ENCODE assay signal across 1 cellular context in genomic region chr7:5519515-5519928, GRCh38.
TF ChIP-seq lines count a peak whose summit lies in the region.

No MANE protein-coding gene starts in this region.

TF ChIP-seq in A549, 52 proteins besides CTCF, POLR2A, EP300 and RAD21 (continued from another document):
- TF ChIP-seq ESRRA (IDR thresholded peaks at IDR 0.05; ENCODE audit: borderline replicate concordance, low read length) (no peak), RNF2 (IDR thresholded peaks at IDR 0.05; ENCODE audit: borderline replicate concordance, low read depth) (no peak), NPAS2 (CRISPR knock-in tag; IDR thresholded peaks at IDR 0.05; ENCODE audit: borderline replicate concordance) (no peak), HEYL (CRISPR knock-in tag; IDR thresholded peaks at IDR 0.05) (no peak), FOSB (CRISPR knock-in tag; IDR thresholded peaks at IDR 0.05) (peak; percentile 88), RCOR1 (IDR thresholded peaks at IDR 0.05; ENCODE audit: low read depth, low read length) (no peak), PBX3 (IDR thresholded peaks at IDR 0.05) (no peak), KDM5A (IDR thresholded peaks at IDR 0.05) (no peak), CBX2 (IDR thresholded peaks at IDR 0.05; ENCODE audit: borderline replicate concordance, low read depth) (no peak), EHMT2 (IDR thresholded peaks at IDR 0.05; ENCODE audit: low read depth) (no peak), HOXB13 (CRISPR knock-in tag; IDR thresholded peaks at IDR 0.05; ENCODE audit: low read depth) (no peak), JUN (IDR thresholded peaks at IDR 0.05) (no peak), GATA3 (IDR thresholded peaks at IDR 0.05; ENCODE audit: borderline replicate concordance) (no peak), FOXS1 (CRISPR knock-in tag; IDR thresholded peaks at IDR 0.05) (no peak), ZNF302 (CRISPR knock-in tag; IDR thresholded peaks at IDR 0.05) (no peak), TFCP2L1 (CRISPR knock-in tag; IDR thresholded peaks at IDR 0.05) (peak; percentile 95), TP53 (CRISPR knock-in tag; IDR thresholded peaks at IDR 0.05) (peak; percentile 71; the same call in 1 of the 2 replicates), ATOH8 (CRISPR knock-in tag; IDR thresholded peaks at IDR 0.05; ENCODE audit: low read depth) (no peak), MAFK (IDR thresholded peaks at IDR 0.05; ENCODE audit: partially characterized antibody) (no peak), BCL3 (IDR thresholded peaks at IDR 0.05) (no peak), MAZ (IDR thresholded peaks at IDR 0.05; ENCODE audit: borderline replicate concordance, low read depth, low read length) (no peak), HOXB5 (CRISPR knock-in tag; IDR thresholded peaks at IDR 0.05) (peak; percentile 56; the same call in 1 of the 2 replicates), JUNB (IDR thresholded peaks at IDR 0.05) (no peak), HES2 (IDR thresholded peaks at IDR 0.05) (no peak), MYC (IDR thresholded peaks at IDR 0.05; ENCODE audit: borderline replicate concordance, low read length) (no peak), FOSL2 (IDR thresholded peaks at IDR 0.05) (no peak), FOSL2 (CRISPR knock-in tag; IDR thresholded peaks at IDR 0.05) (no peak), NR3C1 (IDR thresholded peaks at IDR 0.05) (no peak), HOXA7 (CRISPR knock-in tag; IDR thresholded peaks at IDR 0.05) (peak; percentile 75; the same call in 1 of the 2 replicates), REST (IDR thresholded peaks at IDR 0.05) (no peak), CHD4 (IDR thresholded peaks at IDR 0.05; ENCODE audit: borderline replicate concordance) (no peak), RARB (CRISPR knock-in tag; IDR thresholded peaks at IDR 0.05) (peak; percentile 71; the same call in 1 of the 2 replicates), SMC3 (IDR thresholded peaks at IDR 0.05) (no peak), POLR2AphosphoS2 (conservative IDR thresholded peaks at IDR 0.05; ENCODE audit: low read length) (peak; percentile 90; the same call in 1 of the 2 replicates), HDAC2 (IDR thresholded peaks at IDR 0.05) (no peak), EHF (CRISPR knock-in tag; IDR thresholded peaks at IDR 0.05) (peak; percentile 33; the same call in 1 of the 2 replicates), USF2 (IDR thresholded peaks at IDR 0.05) (no peak), KDM1A (IDR thresholded peaks at IDR 0.05; ENCODE audit: low read depth) (no peak), PHF8 (IDR thresholded peaks at IDR 0.05; ENCODE audit: borderline replicate concordance, low read depth) (no peak), CBX8 (IDR thresholded peaks at IDR 0.05) (no peak), ZFP36 (IDR thresholded peaks at IDR 0.05; ENCODE audit: borderline replicate concordance, partially characterized antibody) (no peak), SREBF2 (IDR thresholded peaks at IDR 0.05) (no peak), ZSCAN20 (CRISPR knock-in tag; IDR thresholded peaks at IDR 0.05) (no peak), MAX (IDR thresholded peaks at IDR 0.05) (no peak), BHLHE40 (IDR thresholded peaks at IDR 0.05; ENCODE audit: low read depth, low read length) (no peak), CHD2 (IDR thresholded peaks at IDR 0.05; ENCODE audit: low read length, partially characterized antibody) (no peak), RFX5 (IDR thresholded peaks at IDR 0.05) (no peak), NFE2L2 (conservative IDR thresholded peaks at IDR 0.05; ENCODE audit: low read length) (no peak), CEBPB (IDR thresholded peaks at IDR 0.05) (no peak)
- TF ChIP-seq, protein P1, sequence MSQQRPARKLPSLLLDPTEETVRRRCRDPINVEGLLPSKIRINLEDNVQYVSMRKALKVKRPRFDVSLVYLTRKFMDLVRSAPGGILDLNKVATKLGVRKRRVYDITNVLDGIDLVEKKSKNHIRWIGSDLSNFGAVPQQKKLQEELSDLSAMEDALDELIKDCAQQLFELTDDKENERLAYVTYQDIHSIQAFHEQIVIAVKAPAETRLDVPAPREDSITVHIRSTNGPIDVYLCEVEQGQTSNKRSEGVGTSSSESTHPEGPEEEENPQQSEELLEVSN (IDR thresholded peaks at IDR 0.05; ENCODE audit: borderline replicate concordance, low read depth) = no peak
- TF ChIP-seq, protein P2, sequence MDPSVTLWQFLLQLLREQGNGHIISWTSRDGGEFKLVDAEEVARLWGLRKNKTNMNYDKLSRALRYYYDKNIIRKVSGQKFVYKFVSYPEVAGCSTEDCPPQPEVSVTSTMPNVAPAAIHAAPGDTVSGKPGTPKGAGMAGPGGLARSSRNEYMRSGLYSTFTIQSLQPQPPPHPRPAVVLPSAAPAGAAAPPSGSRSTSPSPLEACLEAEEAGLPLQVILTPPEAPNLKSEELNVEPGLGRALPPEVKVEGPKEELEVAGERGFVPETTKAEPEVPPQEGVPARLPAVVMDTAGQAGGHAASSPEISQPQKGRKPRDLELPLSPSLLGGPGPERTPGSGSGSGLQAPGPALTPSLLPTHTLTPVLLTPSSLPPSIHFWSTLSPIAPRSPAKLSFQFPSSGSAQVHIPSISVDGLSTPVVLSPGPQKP (IDR thresholded peaks at IDR 0.05; ENCODE audit: low read depth, low read length) = no peak
- TF ChIP-seq, protein P3, sequence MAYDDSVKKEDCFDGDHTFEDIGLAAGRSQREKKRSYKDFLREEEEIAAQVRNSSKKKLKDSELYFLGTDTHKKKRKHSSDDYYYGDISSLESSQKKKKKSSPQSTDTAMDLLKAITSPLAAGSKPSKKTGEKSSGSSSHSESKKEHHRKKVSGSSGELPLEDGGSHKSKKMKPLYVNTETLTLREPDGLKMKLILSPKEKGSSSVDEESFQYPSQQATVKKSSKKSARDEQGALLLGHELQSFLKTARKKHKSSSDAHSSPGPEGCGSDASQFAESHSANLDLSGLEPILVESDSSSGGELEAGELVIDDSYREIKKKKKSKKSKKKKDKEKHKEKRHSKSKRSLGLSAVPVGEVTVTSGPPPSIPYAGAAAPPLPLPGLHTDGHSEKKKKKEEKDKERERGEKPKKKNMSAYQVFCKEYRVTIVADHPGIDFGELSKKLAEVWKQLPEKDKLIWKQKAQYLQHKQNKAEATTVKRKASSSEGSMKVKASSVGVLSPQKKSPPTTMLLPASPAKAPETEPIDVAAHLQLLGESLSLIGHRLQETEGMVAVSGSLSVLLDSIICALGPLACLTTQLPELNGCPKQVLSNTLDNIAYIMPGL (CRISPR knock-in tag; IDR thresholded peaks at IDR 0.05; ENCODE audit: borderline replicate concordance) = no peak
